Comparison of ENCODE assay signal across 8 cellular contexts in genomic region chr10:101043356-101043707, GRCh38. TPM values are rescaled to one million over a fixed set of nuclear protein-coding genes. Genes with fewer than 3 reads are reported as not detected.
DNase-seq lines count a peak whose midpoint lies in the region; ATAC-seq and TF ChIP-seq lines count a peak whose summit lies in the region.

No MANE protein-coding gene starts in this region.

- H3K9me3 Mint-ChIP-seq in CD14-positive monocyte, result peaks cover 0 to 12% (median 4%) of the 10 kb centered on the region in 7 donors
- no peaks in the 10 kb centered on the region for H3K9me3 Mint-ChIP-seq in naive thymus-derived CD4-positive, alpha-beta T cell

- POLR2A ChIA-PET in naive thymus-derived CD4-positive, alpha-beta T cell (lab: Charles Lee), result interaction anchor here (0.5 to 3.9 kb wide), 11 partner anchors 8 to 321 kb away, joined by 3 to 40 read pairs (median 4); partner anchors contain the start of genes KAZALD1, PDZD7 and SFXN3

- H3K4me1 ChIP-seq in naive thymus-derived CD4-positive, alpha-beta T cell (ENCODE audit: control insufficient read depth in 2 of 2, insufficient read depth in 2 of 2, low read length in 2 of 2), result peaks cover 5 to 14% of the 10 kb centered on the region in 2 donors

- H3K4me1 Mint-ChIP-seq in CD14-positive monocyte, result peaks cover 24% of the 10 kb centered on the region
- peaks cover 21 to 30% (median 26%) of the 10 kb centered on the region in 7 donors for H3K4me1 Mint-ChIP-seq in naive thymus-derived CD4-positive, alpha-beta T cell

- CTCF ChIA-PET in naive thymus-derived CD4-positive, alpha-beta T cell (lab: Charles Lee), result interaction anchor here (0.6 to 6.9 kb wide), 10 partner anchors 8 to 951 kb away, joined by 3 to 100 read pairs (median 11); partner anchors contain the start of genes KAZALD1, PDZD7 and SFXN3

- no peaks in the 10 kb centered on the region for H3K9me3 ChIP-seq in naive thymus-derived CD4-positive, alpha-beta T cell (ENCODE audit: control insufficient read depth in 2 of 3, low read length in 3 of 3)

- H3K27ac ChIP-seq in naive thymus-derived CD4-positive, alpha-beta T cell (ENCODE audit: low read depth, low read length), result peak overlapping the region; percentile 67

- H3K36me3 ChIP-seq in naive thymus-derived CD4-positive, alpha-beta T cell (ENCODE audit: control insufficient read depth in 2 of 3, insufficient read depth in 3 of 3, low read length in 3 of 3), result peaks cover 0 to 12% (median 0%) of the 10 kb centered on the region in 3 experiments

- H3K27me3 ChIP-seq in naive thymus-derived CD4-positive, alpha-beta T cell (ENCODE audit: control insufficient read depth in 2 of 2, insufficient read depth in 2 of 2, low read length in 2 of 2), result no peaks in the 10 kb centered on the region

- DNase-seq in CD14-positive monocyte (ENCODE audit: low spot score) (no peak), LNCaP clone FGC (ENCODE audit: low read depth) (no peak), cardiac fibroblast (ENCODE audit: low read depth in 2 of 2) (no peak), NOMO-1 (lab: John Stamatoyannopoulos, UW; ENCODE audit: unreplicated experiment in 2 of 2) (no peak)
- no peak for DNase-seq in naive thymus-derived CD4-positive, alpha-beta T cell

- no peak for TF ChIP-seq CTCF in CD14-positive monocyte (IDR thresholded peaks at IDR 0.05)
- TF ChIP-seq CTCF in LNCaP clone FGC (IDR thresholded peaks at IDR 0.05; ENCODE audit: control insufficient read depth, extremely low read depth, insufficient read depth), result no peak
- TF ChIP-seq CTCF in cardiac fibroblast (IDR thresholded peaks at IDR 0.05; ENCODE audit: low read depth, low read length), result no peak

- H3K36me3 Mint-ChIP-seq in CD14-positive monocyte, result peaks cover 20 to 25% of the 10 kb centered on the region in 2 donors
- H3K36me3 Mint-ChIP-seq in naive thymus-derived CD4-positive, alpha-beta T cell, result peaks cover 0 to 4% (median 0%) of the 10 kb centered on the region in 5 donors

- H3K4me3 ChIP-seq in LNCaP clone FGC (ENCODE audit: low read depth, low read length), result peak overlapping the region; percentile 49
- H3K4me3 ChIP-seq in cardiac fibroblast (replicated peaks in 1 of 2; ENCODE audit: low read depth in 2 of 2, low read length in 2 of 2), result peak overlapping the region; percentile 45 to 61
- H3K4me3 ChIP-seq in naive thymus-derived CD4-positive, alpha-beta T cell (ENCODE audit: low read length), result peak overlapping the region; percentile 82

- H3K4me3 Mint-ChIP-seq in CD14-positive monocyte, result peak overlapping the region; percentile 96 to 99
- H3K4me3 Mint-ChIP-seq in naive thymus-derived CD4-positive, alpha-beta T cell, result peak overlapping the region; percentile 86 to 99 (median 94)

- H3K27me3 Mint-ChIP-seq in CD14-positive monocyte (ENCODE audit: low read depth in 3 of 3), result peaks cover 30 to 33% (median 32%) of the 10 kb centered on the region in 3 donors
- H3K27me3 Mint-ChIP-seq in naive thymus-derived CD4-positive, alpha-beta T cell, result peaks cover 12 to 49% (median 24%) of the 10 kb centered on the region in 5 donors

- intact Hi-C loops in CD14-positive monocyte (cut with micrococcal nuclease), result loop anchor here in 1 of 2 donors (5.0 kb wide), 1 partner anchor 99 kb away; no protein-coding TSS in a partner anchor
- intact Hi-C loops in naive thymus-derived CD4-positive, alpha-beta T cell (cut with micrococcal nuclease), result loop anchor here in 1 of 2 donors (5.0 kb wide), 1 partner anchor 99 kb away; no protein-coding TSS in a partner anchor

- ATAC-seq in naive thymus-derived CD4-positive, alpha-beta T cell, result no peak
- ATAC-seq in GM18873 (IDR thresholded peaks at IDR 0.05; ENCODE audit: low FRiP score, unreplicated experiment) (no peak), GM18909 (IDR thresholded peaks at IDR 0.05; ENCODE audit: poor library complexity, unreplicated experiment) (no peak), HG02981 (IDR thresholded peaks at IDR 0.05; ENCODE audit: unreplicated experiment) (no peak)

- peak overlapping the region; percentile 96 to 100 (median 99) for H3K27ac Mint-ChIP-seq in CD14-positive monocyte
- H3K27ac Mint-ChIP-seq in naive thymus-derived CD4-positive, alpha-beta T cell, result peak overlapping the region; percentile 29 to 96 (median 84)

RNA-seq across cellular contexts. Expression of gene SFXN3, which starts 12.3 kb away (rescaled TPM):
- polyA plus RNA-seq in CD14-positive monocyte, result 10 to 100 TPM; 21.3 to 24.2 TPM
- total RNA-seq in naive thymus-derived CD4-positive, alpha-beta T cell, result 10 to 100 TPM; 33.7 to 90.4 (median 48.4) TPM
- 10 to 100 TPM; 12.6 to 13.2 TPM for polyA plus RNA-seq in naive thymus-derived CD4-positive, alpha-beta T cell

RNA-seq across cellular contexts. Expression of gene PDZD7, which starts 12.4 kb away (rescaled TPM):
- not detected for polyA plus RNA-seq in CD14-positive monocyte
- total RNA-seq in naive thymus-derived CD4-positive, alpha-beta T cell, result 1 to 10 TPM in 3 of 5 experiments, under 1 TPM in 2; 0.65 to 2.8 (median 1.8) TPM
- polyA plus RNA-seq in naive thymus-derived CD4-positive, alpha-beta T cell, result 1 to 10 TPM in 1 of 2 donors, under 1 TPM in 1; 0.71 to 1.1 TPM

RNA-seq across cellular contexts. Expression of gene KAZALD1, which starts 18.5 kb away (rescaled TPM):
- under 1 TPM; 0.15 to 0.53 TPM for polyA plus RNA-seq in CD14-positive monocyte
- 1 to 10 TPM in 1 of 5 experiments, under 1 TPM in 2, not detected in 2; 0.22 to 1.5 (median 0.29) TPM for total RNA-seq in naive thymus-derived CD4-positive, alpha-beta T cell
- not detected for polyA plus RNA-seq in naive thymus-derived CD4-positive, alpha-beta T cell

RNA-seq across cellular contexts. Expression of gene LZTS2, which starts 43.7 kb away (rescaled TPM):
- polyA plus RNA-seq in CD14-positive monocyte, result 1 to 10 TPM; 2.8 to 3.3 TPM
- total RNA-seq in naive thymus-derived CD4-positive, alpha-beta T cell, result 10 to 100 TPM; 16.0 to 44.7 (median 25.5) TPM
- polyA plus RNA-seq in naive thymus-derived CD4-positive, alpha-beta T cell, result 10 to 100 TPM; 10.8 to 25.6 TPM

RNA-seq across cellular contexts. Expression of gene TWNK, which starts 56.0 kb away (rescaled TPM):
- polyA plus RNA-seq in CD14-positive monocyte, result under 1 TPM; 0.31 to 0.69 TPM
- total RNA-seq in naive thymus-derived CD4-positive, alpha-beta T cell, result 10 to 100 TPM in 3 of 5 experiments, 1 to 10 TPM in 2; 5.8 to 17.3 (median 14.8) TPM
- 10 to 100 TPM; 10.0 to 18.9 TPM for polyA plus RNA-seq in naive thymus-derived CD4-positive, alpha-beta T cell
